15 cellular contexts compared by ENCODE assay signal in the genomic region with DNA sequence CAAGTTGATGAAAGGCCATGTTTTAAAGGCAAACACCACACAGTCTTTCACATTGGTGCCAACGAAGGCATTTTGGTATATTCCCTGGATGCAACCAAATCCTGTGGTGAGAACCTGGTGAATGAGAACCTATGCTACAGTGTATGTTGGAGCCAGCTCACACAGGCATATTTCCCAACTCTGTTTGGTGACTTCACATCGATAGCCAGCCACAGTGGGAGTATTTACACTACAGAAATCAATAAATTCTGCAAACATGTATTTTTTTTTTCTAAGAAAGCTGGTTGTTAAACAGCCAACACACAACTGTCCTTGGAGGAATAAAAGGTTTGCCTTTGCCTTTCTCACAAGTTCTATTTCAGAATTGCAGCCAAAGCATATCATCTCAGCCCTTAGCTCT.
DNase-seq lines count a peak whose midpoint lies in the region; ATAC-seq, FAIRE-seq and TF ChIP-seq lines count a peak whose summit lies in the region.
"Had no signal": no experiment of that assay in that cellular context is flagged by ENCODE, and none has a peak within 500 bp of the region (broad histone marks: within the 10 kb centered on the region; RNA-seq: fewer than 3 reads in every experiment).

No MANE protein-coding gene starts in this region.

- 0% methylated on average over 2 of the region's 2 CpGs for WGBS in HepG2 (ENCODE audit: low lambda C conversion rate)

- no peak for TF ChIP-seq RAD21 in HepG2 (CRISPR knock-in tag; IDR thresholded peaks at IDR 0.05)
- TF ChIP-seq RAD21 in neural cell (conservative IDR thresholded peaks at IDR 0.05), result no peak

- CTCF ChIA-PET in HepG2 (lab: Yijun Ruan, JAX; ENCODE audit: low intra/inter-chr PET ratio, low total read pairs), result no interaction called here

- H3K9me2 ChIP-seq in neural cell (ENCODE audit: insufficient read depth, low read length) (no peaks in the 10 kb centered on the region), Karpas-422 (replicated peaks; ENCODE audit: insufficient read depth, low read length) (no peaks in the 10 kb centered on the region)

- ATAC-seq in HepG2, result peak; percentile 97
- no peak for ATAC-seq in GM21825 (IDR thresholded peaks at IDR 0.05; ENCODE audit: unreplicated experiment)
- ATAC-seq: CD8-positive, alpha-beta T cell had no signal

- H3K4me1 ChIP-seq in HepG2 (ENCODE audit: insufficient read depth, low read length) (no peaks in the 10 kb centered on the region), Karpas-422 (ENCODE audit: low read length) (no peaks in the 10 kb centered on the region)
- H3K4me1 ChIP-seq: BLaER1 treated with 17β-estradiol and CSF1 and Interleukin-3, amounts not matched to agents 10 nM and 100 nM had no signal

- POLR2A ChIA-PET in HepG2 (lab: Yijun Ruan, JAX), result no interaction called here

- intact Hi-C loops in HepG2 (cut with micrococcal nuclease; ENCODE audit: unreplicated experiment), result no loop called here

- H3K4me2 ChIP-seq in HepG2 (ENCODE audit: low read depth, low read length) (no peak overlapping the region), neural cell (ENCODE audit: low read length) (no peak overlapping the region), Karpas-422 (ENCODE audit: low read depth, low read length, poor library complexity, severe bottlenecking) (no peak overlapping the region)
- H3K4me2 ChIP-seq: BLaER1 treated with 17β-estradiol and CSF1 and Interleukin-3, amounts not matched to agents 10 nM and 100 nM had no signal

- no peak for TF ChIP-seq POLR2A in HepG2 (IDR thresholded peaks at IDR 0.05; ENCODE audit: insufficient read depth in 1 of 2, low read depth in 2 of 2, low read length in 2 of 2)

- no peaks in the 10 kb centered on the region for H4K20me1 ChIP-seq in HepG2 (ENCODE audit: insufficient read depth, low read length)
- H4K20me1 ChIP-seq in neural cell (ENCODE audit: insufficient read depth), result no peaks in the 10 kb centered on the region
- no peaks in the 10 kb centered on the region for H4K20me1 ChIP-seq in Karpas-422 (ENCODE audit: insufficient read depth, low read depth, low read length)
- H4K20me1 ChIP-seq: BLaER1 treated with 17β-estradiol and CSF1 and Interleukin-3, amounts not matched to agents 10 nM and 100 nM had no signal

- in situ Hi-C loops in HepG2 (cut with HindIII; ENCODE audit: extremely low pct_ligation_motif_present, low pct_unique_long_range_greater_than_20kb), result no loop called here

- H3K27ac ChIP-seq in HepG2 (ENCODE audit: extremely low read length, insufficient read depth, low read length) (no peak overlapping the region), neural cell (ENCODE audit: low read length) (peak overlapping the region; percentile 68), Karpas-422 (ENCODE audit: low read length) (no peak overlapping the region)
- H3K27ac ChIP-seq: BLaER1 treated with 17β-estradiol and CSF1 and Interleukin-3, amounts not matched to agents 10 nM and 100 nM had no signal

- no peak for FAIRE-seq in HepG2 (lab: Jason Lieb, UNC)
- FAIRE-seq: H1 had no signal

- H3K4me3 ChIP-seq in HepG2 (replicated peaks in 1 of 3; ENCODE audit: insufficient read depth in 1 of 3, low read depth in 2 of 3, low read length in 3 of 3) (no peak overlapping the region), neural cell (ENCODE audit: low read length) (no peak overlapping the region), Karpas-422 (ENCODE audit: low read length) (no peak overlapping the region)
- H3K4me3 ChIP-seq: BLaER1 treated with 17β-estradiol and CSF1 and Interleukin-3, amounts not matched to agents 10 nM and 100 nM had no signal

- no TSS peak for BruUV-seq in HepG2 (replicated peaks; lab: Mats Ljungman, UMichigan)

- peak; percentile 50 for DNase-seq in NCI-H146 (lab: John Stamatoyannopoulos, UW)
- no peak for DNase-seq in HepG2 (ENCODE audit: low spot score)
- DNase-seq in NCI-H2171 (lab: John Stamatoyannopoulos, UW), result no peak
- no peak for DNase-seq in SIG-M5 treated with dmso at 0.1 percent for 504 hours (lab: John Stamatoyannopoulos, UW; ENCODE audit: unreplicated experiment)
- no peak for DNase-seq in Karpas-422
- DNase-seq: Calu3; CD8-positive, alpha-beta T cell; DMS79 treated with DMSO at 0.1 percent for 48 hours; GF-D8; H9; IMR-90 had no signal

- H2AFZ ChIP-seq in HepG2 (ENCODE audit: low read length), result no peak overlapping the region
- H2AFZ ChIP-seq in neural cell (ENCODE audit: low read depth, low read length), result no peak overlapping the region
- no peak overlapping the region for H2AFZ ChIP-seq in Karpas-422 (ENCODE audit: low read length)

- TF ChIP-seq CTCF in HepG2 (CRISPR knock-in tag; IDR thresholded peaks at IDR 0.05) (no peak), neural cell (IDR thresholded peaks at IDR 0.05; ENCODE audit: poor library complexity, severe bottlenecking) (no peak)

- H3K79me2 ChIP-seq in HepG2 (ENCODE audit: insufficient read depth, low read length), result no peaks in the 10 kb centered on the region
- no peaks in the 10 kb centered on the region for H3K79me2 ChIP-seq in neural cell (replicated peaks; ENCODE audit: insufficient read depth, low read length)
- H3K79me2 ChIP-seq in Karpas-422 (ENCODE audit: low read length), result no peaks in the 10 kb centered on the region

- no peaks in the 10 kb centered on the region for H3F3A ChIP-seq in neural cell (ENCODE audit: insufficient read depth, low read length, poor library complexity, severe bottlenecking)

- H3K9ac ChIP-seq in HepG2 (ENCODE audit: insufficient read depth, low read depth, low read length) (no peak overlapping the region), neural cell (ENCODE audit: low read length) (no peak overlapping the region), Karpas-422 (ENCODE audit: low read length) (no peak overlapping the region)
- H3K9ac ChIP-seq: BLaER1 treated with 17β-estradiol and CSF1 and Interleukin-3, amounts not matched to agents 10 nM and 100 nM had no signal

- H3K27me3 ChIP-seq in HepG2 (ENCODE audit: control insufficient read depth in 1 of 2, insufficient read depth in 2 of 2, low read length in 2 of 2) (no peaks in the 10 kb centered on the region), neural cell (ENCODE audit: insufficient read depth, low read depth, low read length) (no peaks in the 10 kb centered on the region), Karpas-422 (ENCODE audit: low read length) (no peaks in the 10 kb centered on the region)
- H3K27me3 ChIP-seq: BLaER1 treated with 17β-estradiol and CSF1 and Interleukin-3, amounts not matched to agents 10 nM and 100 nM had no signal

- no peaks in the 10 kb centered on the region for H3K36me3 ChIP-seq in HepG2 (replicated peaks in 1 of 2; ENCODE audit: control insufficient read depth in 1 of 2, insufficient read depth in 2 of 2, low read length in 2 of 2)
- H3K36me3 ChIP-seq in neural cell (ENCODE audit: insufficient read depth, low read length), result no peaks in the 10 kb centered on the region
- H3K36me3 ChIP-seq in Karpas-422 (ENCODE audit: insufficient read depth, low read length), result no peaks in the 10 kb centered on the region
- H3K36me3 ChIP-seq: BLaER1 treated with 17β-estradiol and CSF1 and Interleukin-3, amounts not matched to agents 10 nM and 100 nM had no signal

- H3K9me3 ChIP-seq in HepG2 (ENCODE audit: low read length) (no peaks in the 10 kb centered on the region), neural cell (ENCODE audit: low read length) (no peaks in the 10 kb centered on the region), Karpas-422 (ENCODE audit: low read length) (peaks cover 12% of the 10 kb centered on the region)
- H3K9me3 ChIP-seq: BLaER1 treated with 17β-estradiol and CSF1 and Interleukin-3, amounts not matched to agents 10 nM and 100 nM had no signal

- TF ChIP-seq EP300 in HepG2 (IDR thresholded peaks at IDR 0.05; ENCODE audit: low read depth in 2 of 2, low read length in 2 of 2) (peak in 1 of 2 experiments; percentile 18; a peak in 1 of 4 replicates), HepG2 (CRISPR knock-in tag; IDR thresholded peaks at IDR 0.05; ENCODE audit: borderline replicate concordance) (no peak), neural cell (conservative IDR thresholded peaks at IDR 0.05; ENCODE audit: poor library complexity, severe bottlenecking) (no peak)

TF ChIP-seq in HepG2, 621 proteins besides CTCF, POLR2A, EP300 and RAD21 (continues in another document):
- TF ChIP-seq, protein P1, sequence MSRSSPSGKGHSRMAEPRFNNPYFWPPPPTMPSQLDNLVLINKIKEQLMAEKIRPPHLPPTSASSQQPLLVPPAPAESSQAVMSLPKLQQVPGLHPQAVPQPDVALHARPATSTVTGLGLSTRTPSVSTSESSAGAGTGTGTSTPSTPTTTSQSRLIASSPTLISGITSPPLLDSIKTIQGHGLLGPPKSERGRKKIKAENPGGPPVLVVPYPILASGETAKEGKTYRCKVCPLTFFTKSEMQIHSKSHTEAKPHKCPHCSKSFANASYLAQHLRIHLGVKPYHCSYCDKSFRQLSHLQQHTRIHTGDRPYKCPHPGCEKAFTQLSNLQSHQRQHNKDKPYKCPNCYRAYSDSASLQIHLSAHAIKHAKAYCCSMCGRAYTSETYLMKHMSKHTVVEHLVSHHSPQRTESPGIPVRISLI (CRISPR knock-in tag; IDR thresholded peaks at IDR 0.05; ENCODE audit: borderline replicate concordance), result peak; percentile 70; the same call in 1 of the 2 replicates
- TF ChIP-seq SOX6 (IDR thresholded peaks at IDR 0.05), result no peak
- 0 out of 2 replicates have a peak, but pooled peaks have one; percentile 10 for TF ChIP-seq SOX6 (CRISPR knock-in tag; IDR thresholded peaks at IDR 0.05)
- no peak for TF ChIP-seq ZNF510 (CRISPR knock-in tag; IDR thresholded peaks at IDR 0.05; ENCODE audit: low read depth)
- peak; percentile 41; the same call in 1 of the 2 replicates for TF ChIP-seq ZNF670 (CRISPR knock-in tag; IDR thresholded peaks at IDR 0.05; ENCODE audit: borderline replicate concordance)

TF ChIP-seq in neural cell, 6 proteins besides CTCF, POLR2A, EP300 and RAD21 (continues in another document):
- no peak for TF ChIP-seq EZH2 (IDR thresholded peaks at IDR 0.05; ENCODE audit: borderline replicate concordance, insufficient read depth, low read length, poor library complexity, severe bottlenecking)
- no peak for TF ChIP-seq SMC3 (conservative IDR thresholded peaks at IDR 0.05; ENCODE audit: poor library complexity)
- no peak for TF ChIP-seq POLR2AphosphoS5 (IDR thresholded peaks at IDR 0.05)
- TF ChIP-seq MXI1 (conservative IDR thresholded peaks at IDR 0.05; ENCODE audit: poor library complexity, severe bottlenecking), result no peak
